21 cellular contexts compared by ENCODE assay signal in the genomic region with DNA sequence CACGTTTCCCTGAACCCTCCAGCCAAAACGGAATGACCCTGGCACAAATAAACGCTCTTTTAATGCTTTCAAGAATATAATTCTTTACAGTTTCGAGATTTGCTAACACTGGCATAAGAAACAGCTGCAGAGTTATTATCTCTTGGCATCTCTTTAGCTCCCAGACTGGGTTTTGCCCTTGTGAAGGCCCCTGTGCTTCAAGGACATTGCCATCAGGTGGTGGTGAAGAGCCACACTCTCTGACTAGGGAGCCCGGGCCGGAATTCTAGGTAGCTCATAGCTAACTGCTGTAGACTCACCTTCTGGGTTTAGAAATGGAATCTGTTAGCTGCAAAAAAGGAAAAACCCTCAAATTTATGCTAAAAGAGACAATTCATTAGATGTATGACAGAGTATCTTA. TPM values are rescaled to one million over a fixed set of nuclear protein-coding genes. Genes with fewer than 3 reads are reported as not detected.
DNase-seq lines count a peak whose midpoint lies in the region; TF ChIP-seq lines count a peak whose summit lies in the region.
"Had no signal": no experiment of that assay in that cellular context is flagged by ENCODE, and none has a peak within 500 bp of the region (broad histone marks: within the 10 kb centered on the region; RNA-seq: fewer than 3 reads in every experiment).

No MANE protein-coding gene starts in this region.

- H3K4me3 ChIP-seq in OCI-LY7 (ENCODE audit: low read depth, low read length, poor library complexity, severe bottlenecking): no peak overlapping the region
- no peak overlapping the region for H3K4me3 ChIP-seq in epithelial cell of esophagus (ENCODE audit: low read length)
- no peak overlapping the region for H3K4me3 ChIP-seq in spleen
- H3K4me3 ChIP-seq: coronary artery, psoas muscle, smooth muscle cell, upper lobe of left lung had no signal

- H2AFZ ChIP-seq in OCI-LY7 (ENCODE audit: low read length): no peak overlapping the region

- DNase-seq in NCI-H82 (lab: John Stamatoyannopoulos, UW) (peak; percentile 24), NCI-H82 treated with DMSO at 0.1 percent for 48 hours (lab: John Stamatoyannopoulos, UW; ENCODE audit: unreplicated experiment) (no peak), OCI-LY7 (ENCODE audit: low spot score) (no peak), epithelial cell of esophagus (ENCODE audit: low read depth) (peak; percentile 11), progenitor cell of endocrine pancreas (ENCODE audit: low spot score, unreplicated experiment) (no peak), spleen (no peak), T1000 (lab: John Stamatoyannopoulos, UW) (no peak), HK-2 (ENCODE audit: unreplicated experiment) (no peak)
- DNase-seq: activated CD4-positive, alpha-beta T cell treated with anti-CD3 and anti-CD28 coated beads for 4 hours; activated CD8-positive, alpha-beta memory T cell treated with anti-CD3 and anti-CD28 coated beads, Interleukin-2, amount 10 ng/mL, durations not matched to agents 7 days and 5 days; activated naive CD8-positive, alpha-beta T cell treated with anti-CD3 and anti-CD28 coated beads, Interleukin-2, amount 10 ng/mL, durations not matched to agents 7 days and 5 days; CD4-positive, alpha-beta memory T cell; NCI-H526; OCI-M1; psoas muscle; stimulated activated CD4-positive, alpha-beta T cell treated with anti-CD3 and anti-CD28 coated beads, Interleukin-4, amount 100 ng/mL, for 4 hours; upper lobe of left lung had no signal

- no peaks in the 10 kb centered on the region for H3K4me1 Mint-ChIP-seq in progenitor cell of endocrine pancreas (ENCODE audit: low read depth)
- H3K4me1 Mint-ChIP-seq: activated CD8-positive, alpha-beta memory T cell treated with anti-CD3 and anti-CD28 coated beads, Interleukin-2, amount 10 ng/mL, durations not matched to agents 7 days and 5 days; activated naive CD8-positive, alpha-beta T cell treated with anti-CD3 and anti-CD28 coated beads, Interleukin-2, amount 10 ng/mL, durations not matched to agents 7 days and 5 days; CD4-positive, alpha-beta memory T cell had no signal

- peaks cover 10% of the 10 kb centered on the region; the same call in 1 of the 2 replicates for H3K9me3 ChIP-seq in OCI-LY7 (ENCODE audit: low read length)
- peaks cover 0 to 13% (median 1%) of the 10 kb centered on the region in 8 donors for H3K9me3 ChIP-seq in spleen
- H3K9me3 ChIP-seq: psoas muscle, upper lobe of left lung had no signal

- no peak for TF ChIP-seq POLR2A in spleen (IDR thresholded peaks at IDR 0.05)

- no peak overlapping the region for H3K4me2 ChIP-seq in OCI-LY7 (ENCODE audit: low read length)
- H3K4me2 ChIP-seq: smooth muscle cell had no signal

- H3K4me3 Mint-ChIP-seq in progenitor cell of endocrine pancreas (ENCODE audit: low read depth): no peak overlapping the region
- H3K4me3 Mint-ChIP-seq: activated CD8-positive, alpha-beta memory T cell treated with anti-CD3 and anti-CD28 coated beads, Interleukin-2, amount 10 ng/mL, durations not matched to agents 7 days and 5 days; activated naive CD8-positive, alpha-beta T cell treated with anti-CD3 and anti-CD28 coated beads, Interleukin-2, amount 10 ng/mL, durations not matched to agents 7 days and 5 days; brain; CD4-positive, alpha-beta memory T cell; neural crest cell had no signal

- H3K4me1 ChIP-seq in OCI-LY7 (ENCODE audit: insufficient read depth, low read length, poor library complexity, severe bottlenecking) (peaks cover 4% of the 10 kb centered on the region), spleen (no peaks in the 10 kb centered on the region)
- H3K4me1 ChIP-seq: psoas muscle, upper lobe of left lung had no signal

- no TSS peak for BruUV-seq in OCI-LY7 (replicated peaks; lab: Mats Ljungman, UMichigan)

- H3K9me3 Mint-ChIP-seq in progenitor cell of endocrine pancreas (ENCODE audit: low read depth): no peaks in the 10 kb centered on the region
- H3K9me3 Mint-ChIP-seq: activated naive CD8-positive, alpha-beta T cell treated with anti-CD3 and anti-CD28 coated beads, Interleukin-2, amount 10 ng/mL, durations not matched to agents 7 days and 5 days; neural crest cell had no signal

- H3K27ac ChIP-seq in OCI-LY7 (ENCODE audit: low read depth, low read length, poor library complexity, severe bottlenecking) (no peak overlapping the region), spleen (no peak overlapping the region)
- H3K27ac ChIP-seq: coronary artery, psoas muscle, upper lobe of left lung had no signal

- no peaks in the 10 kb centered on the region for H3K79me2 ChIP-seq in OCI-LY7 (ENCODE audit: insufficient read depth, low read depth, low read length)

- CTCF ChIA-PET in OCI-LY7 (lab: Charles Lee; ENCODE audit: unreplicated experiment): no interaction called here

- no peaks in the 10 kb centered on the region for H3K27me3 ChIP-seq in spleen (replicated peaks in 1 of 7)
- H3K27me3 ChIP-seq: upper lobe of left lung had no signal

- no peaks in the 10 kb centered on the region for H3K9me2 ChIP-seq in OCI-LY7 (ENCODE audit: insufficient read depth, low read length)

- no peak overlapping the region for H3K27ac Mint-ChIP-seq in progenitor cell of endocrine pancreas
- H3K27ac Mint-ChIP-seq: activated CD8-positive, alpha-beta memory T cell treated with anti-CD3 and anti-CD28 coated beads, Interleukin-2, amount 10 ng/mL, durations not matched to agents 7 days and 5 days; activated naive CD8-positive, alpha-beta T cell treated with anti-CD3 and anti-CD28 coated beads, Interleukin-2, amount 10 ng/mL, durations not matched to agents 7 days and 5 days; brain; CD4-positive, alpha-beta memory T cell had no signal

- 0 out of 2 replicates have a peak, but pooled peaks have one; percentile 30 for TF ChIP-seq CTCF in OCI-LY7 (conservative IDR thresholded peaks at IDR 0.05; ENCODE audit: low read length)
- peak; percentile 33 for TF ChIP-seq CTCF in epithelial cell of esophagus (IDR thresholded peaks at IDR 0.05; ENCODE audit: insufficient read depth, low read depth, low read length, missing control alignments)
- TF ChIP-seq CTCF in progenitor cell of endocrine pancreas (IDR thresholded peaks at IDR 0.05; ENCODE audit: unreplicated experiment): peak; percentile 20
- TF ChIP-seq CTCF in spleen (IDR thresholded peaks at IDR 0.05 in 8 of 11, conservative IDR thresholded peaks at IDR 0.05 in 3 of 11): no peak

- intact Hi-C loops in OCI-LY7 (cut with micrococcal nuclease; ENCODE audit: unreplicated experiment) (no loop called here), spleen (cut with DNase I; ENCODE audit: low total_unique reads) (no loop called here)

- H3K36me3 ChIP-seq in OCI-LY7 (ENCODE audit: insufficient read depth, low read length): no peaks in the 10 kb centered on the region; the same call in 1 of the 2 replicates
- no peaks in the 10 kb centered on the region for H3K36me3 ChIP-seq in spleen
- H3K36me3 ChIP-seq: upper lobe of left lung had no signal

- H3K27me3 Mint-ChIP-seq in progenitor cell of endocrine pancreas: peaks cover 54% of the 10 kb centered on the region

- H4K20me1 ChIP-seq in OCI-LY7 (ENCODE audit: insufficient read depth, low read length): no peaks in the 10 kb centered on the region

- no peaks in the 10 kb centered on the region for H3K36me3 Mint-ChIP-seq in progenitor cell of endocrine pancreas (ENCODE audit: insufficient read depth)
- H3K36me3 Mint-ChIP-seq: activated CD8-positive, alpha-beta memory T cell treated with anti-CD3 and anti-CD28 coated beads, Interleukin-2, amount 10 ng/mL, durations not matched to agents 7 days and 5 days; activated naive CD8-positive, alpha-beta T cell treated with anti-CD3 and anti-CD28 coated beads, Interleukin-2, amount 10 ng/mL, durations not matched to agents 7 days and 5 days; brain; CD4-positive, alpha-beta memory T cell had no signal

- POLR2A ChIA-PET in OCI-LY7 (lab: Charles Lee): interaction anchor here (0.7 to 2.2 kb wide), 6 partner anchors 10 to 66 kb away, joined by 3 to 8 read pairs (median 6); no protein-coding TSS in a partner anchor

- WGBS in spleen, 5 donors: 75 to 89% (median 83%) methylated on average over 6 of the region's 6 CpGs

RNA-seq across cellular contexts. Expression of gene GALNT14, which starts 13.3 kb away (rescaled TPM):
- 13.5 and 14.8 TPM in 2 replicates for total RNA-seq in OCI-LY7 (2014; rRNA removed; shearing (Covaris generic))
- total RNA-seq in OCI-LY7 (2022) (20.1 and 25.6 TPM in 2 replicates), progenitor cell of endocrine pancreas (0.91 and 1.2 TPM in 2 replicates), spleen (10 to 100 TPM in 1 of 7 donors, 1 to 10 TPM in 6; 2.7 to 18.5 (median 5.8) TPM)
- polyA plus RNA-seq in spleen: 1 to 10 TPM; 3.4 to 4.8 (median 3.6) TPM
- total RNA-seq: activated naive CD8-positive, alpha-beta T cell treated with anti-CD3 and anti-CD28 coated beads, Interleukin-2, amount 10 ng/mL, durations not matched to agents 7 days and 5 days had no signal
- polyA plus RNA-seq: CD4-positive, alpha-beta memory T cell had no signal

Comparison
In these comparisons a context has a peak if more than half of its experiments do, and no peak if none do; other contexts are left out.
1. DNase-seq: peak in NCI-H82 (single experiment) and epithelial cell of esophagus (single experiment); none in NCI-H82 treated with DMSO at 0.1 percent for 48 hours (single experiment), OCI-LY7 (single experiment), progenitor cell of endocrine pancreas (single experiment), spleen (single experiment), T1000 (single experiment) and HK-2 (single experiment).
2. CTCF ChIP-seq: peak in OCI-LY7 (single experiment), epithelial cell of esophagus (single experiment) and progenitor cell of endocrine pancreas (single experiment); none in spleen (0 of 11).